In the genomic region with DNA sequence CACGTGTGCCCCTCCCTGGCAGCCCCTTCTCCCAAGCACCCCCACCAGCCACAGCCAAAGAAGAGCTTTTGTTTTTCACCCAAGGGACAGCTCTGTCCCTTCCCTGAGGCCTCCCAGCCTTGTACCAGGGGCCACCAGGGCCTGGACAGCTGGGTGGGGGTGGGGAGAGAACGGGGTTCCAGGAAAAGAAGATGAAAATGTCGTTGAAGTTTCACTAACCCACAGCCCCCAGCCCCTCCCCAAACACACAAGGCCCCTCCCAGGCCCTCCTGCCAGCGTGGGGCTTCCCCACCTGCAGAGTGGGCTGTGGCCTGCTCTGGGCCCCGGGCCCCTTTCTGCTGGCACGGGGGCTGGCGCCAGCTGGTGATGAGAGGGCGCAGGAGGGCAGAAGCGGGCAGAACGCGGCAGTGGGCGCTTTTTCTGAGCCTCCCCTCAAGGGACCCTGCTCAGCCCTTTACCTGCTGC, we compare ENCODE assay signal across 1 cellular context.
TF ChIP-seq lines count a peak whose summit lies in the region.

No MANE protein-coding gene starts in this region.

TF ChIP-seq in WTC11, 78 proteins besides CTCF, POLR2A, EP300 and RAD21 (continued from another document):
- TF ChIP-seq MLX (CRISPR knock-in tag; IDR thresholded peaks at IDR 0.05): no peak
- TF ChIP-seq GABPB1 (CRISPR knock-in tag; IDR thresholded peaks at IDR 0.05): no peak
- TF ChIP-seq EMX1 (CRISPR knock-in tag; IDR thresholded peaks at IDR 0.05): no peak
- no peak for TF ChIP-seq NR2C2 (CRISPR knock-in tag; IDR thresholded peaks at IDR 0.05)
- no peak for TF ChIP-seq NR3C1 (CRISPR knock-in tag; conservative IDR thresholded peaks at IDR 0.05; ENCODE audit: low read depth)
- TF ChIP-seq RELA (CRISPR knock-in tag; IDR thresholded peaks at IDR 0.05; ENCODE audit: borderline replicate concordance): no peak
- no peak for TF ChIP-seq ZNF138 (CRISPR knock-in tag; conservative IDR thresholded peaks at IDR 0.05)
- TF ChIP-seq GRHL2 (CRISPR knock-in tag; IDR thresholded peaks at IDR 0.05; ENCODE audit: insufficient replicate concordance, severe bottlenecking): no peak
- TF ChIP-seq, protein P1, sequence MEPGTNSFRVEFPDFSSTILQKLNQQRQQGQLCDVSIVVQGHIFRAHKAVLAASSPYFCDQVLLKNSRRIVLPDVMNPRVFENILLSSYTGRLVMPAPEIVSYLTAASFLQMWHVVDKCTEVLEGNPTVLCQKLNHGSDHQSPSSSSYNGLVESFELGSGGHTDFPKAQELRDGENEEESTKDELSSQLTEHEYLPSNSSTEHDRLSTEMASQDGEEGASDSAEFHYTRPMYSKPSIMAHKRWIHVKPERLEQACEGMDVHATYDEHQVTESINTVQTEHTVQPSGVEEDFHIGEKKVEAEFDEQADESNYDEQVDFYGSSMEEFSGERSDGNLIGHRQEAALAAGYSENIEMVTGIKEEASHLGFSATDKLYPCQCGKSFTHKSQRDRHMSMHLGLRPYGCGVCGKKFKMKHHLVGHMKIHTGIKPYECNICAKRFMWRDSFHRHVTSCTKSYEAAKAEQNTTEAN (CRISPR knock-in tag; IDR thresholded peaks at IDR 0.05): no peak
- TF ChIP-seq ERG (CRISPR knock-in tag; IDR thresholded peaks at IDR 0.05): no peak
- no peak for TF ChIP-seq HMGXB4 (CRISPR knock-in tag; IDR thresholded peaks at IDR 0.05)
- TF ChIP-seq, protein P2, sequence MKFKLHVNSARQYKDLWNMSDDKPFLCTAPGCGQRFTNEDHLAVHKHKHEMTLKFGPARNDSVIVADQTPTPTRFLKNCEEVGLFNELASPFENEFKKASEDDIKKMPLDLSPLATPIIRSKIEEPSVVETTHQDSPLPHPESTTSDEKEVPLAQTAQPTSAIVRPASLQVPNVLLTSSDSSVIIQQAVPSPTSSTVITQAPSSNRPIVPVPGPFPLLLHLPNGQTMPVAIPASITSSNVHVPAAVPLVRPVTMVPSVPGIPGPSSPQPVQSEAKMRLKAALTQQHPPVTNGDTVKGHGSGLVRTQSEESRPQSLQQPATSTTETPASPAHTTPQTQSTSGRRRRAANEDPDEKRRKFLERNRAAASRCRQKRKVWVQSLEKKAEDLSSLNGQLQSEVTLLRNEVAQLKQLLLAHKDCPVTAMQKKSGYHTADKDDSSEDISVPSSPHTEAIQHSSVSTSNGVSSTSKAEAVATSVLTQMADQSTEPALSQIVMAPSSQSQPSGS (CRISPR knock-in tag; IDR thresholded peaks at IDR 0.05; ENCODE audit: borderline replicate concordance, low read depth): no peak
- no peak for TF ChIP-seq ATF6 (CRISPR knock-in tag; IDR thresholded peaks at IDR 0.05)
